Comparison of ENCODE assay signal across 1 cellular context in the genomic region with DNA sequence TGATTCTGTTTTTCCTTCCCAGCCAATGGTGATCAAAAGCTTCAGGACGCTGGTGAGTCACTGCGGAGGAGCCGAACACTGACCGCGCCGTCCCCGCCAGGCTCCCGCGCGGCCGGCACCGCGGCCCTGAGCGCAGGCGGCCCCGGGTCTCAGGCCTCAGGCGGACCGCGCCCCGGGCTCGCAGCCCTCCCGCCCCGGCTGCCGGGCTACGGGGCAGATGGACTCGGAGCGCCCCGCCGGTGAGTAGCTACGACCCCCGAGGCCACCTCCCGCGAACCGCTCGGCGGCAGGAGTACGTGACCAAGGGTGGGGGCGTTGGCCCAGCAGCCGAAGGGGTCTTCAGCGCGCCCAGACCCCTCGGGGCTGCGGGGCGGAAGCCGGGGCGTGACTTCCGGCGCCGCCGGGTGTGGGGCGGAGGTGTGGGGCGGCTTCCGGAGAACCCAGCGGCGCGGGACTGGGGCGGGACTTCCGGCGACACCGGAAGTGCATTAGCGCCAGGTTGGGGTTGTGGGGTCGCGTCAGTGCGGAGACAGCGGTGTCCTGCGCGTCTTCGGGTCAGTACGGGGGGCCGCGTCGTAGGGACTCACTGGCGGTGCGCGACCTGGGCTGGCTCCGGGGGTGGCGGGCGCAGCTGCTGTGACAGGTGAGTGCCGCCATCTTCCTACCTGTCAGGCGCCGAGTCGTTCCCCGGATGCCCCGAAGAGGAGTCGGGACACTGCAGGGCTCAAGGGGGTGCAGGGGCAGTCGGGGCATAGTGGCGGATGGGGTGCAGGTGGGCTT.
TF ChIP-seq lines count a peak whose summit lies in the region.

A gene with protein sequence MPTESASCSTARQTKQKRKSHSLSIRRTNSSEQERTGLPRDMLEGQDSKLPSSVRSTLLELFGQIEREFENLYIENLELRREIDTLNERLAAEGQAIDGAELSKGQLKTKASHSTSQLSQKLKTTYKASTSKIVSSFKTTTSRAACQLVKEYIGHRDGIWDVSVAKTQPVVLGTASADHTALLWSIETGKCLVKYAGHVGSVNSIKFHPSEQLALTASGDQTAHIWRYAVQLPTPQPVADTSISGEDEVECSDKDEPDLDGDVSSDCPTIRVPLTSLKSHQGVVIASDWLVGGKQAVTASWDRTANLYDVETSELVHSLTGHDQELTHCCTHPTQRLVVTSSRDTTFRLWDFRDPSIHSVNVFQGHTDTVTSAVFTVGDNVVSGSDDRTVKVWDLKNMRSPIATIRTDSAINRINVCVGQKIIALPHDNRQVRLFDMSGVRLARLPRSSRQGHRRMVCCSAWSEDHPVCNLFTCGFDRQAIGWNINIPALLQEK (plus strand): TSS at position 60 of the 780 bp plus-strand sequence. CDS start 15,771 bp downstream, outside the sequence.

TF ChIP-seq in HepG2, 621 proteins besides CTCF, POLR2A, EP300 and RAD21 (continued from another document and continues in another):
- peak; percentile 92 for TF ChIP-seq ZNF552 (CRISPR knock-in tag; IDR thresholded peaks at IDR 0.05; ENCODE audit: borderline replicate concordance)
- TF ChIP-seq, protein P1, sequence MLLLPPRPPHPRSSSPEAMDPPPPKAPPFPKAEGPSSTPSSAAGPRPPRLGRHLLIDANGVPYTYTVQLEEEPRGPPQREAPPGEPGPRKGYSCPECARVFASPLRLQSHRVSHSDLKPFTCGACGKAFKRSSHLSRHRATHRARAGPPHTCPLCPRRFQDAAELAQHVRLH (CRISPR knock-in tag; IDR thresholded peaks at IDR 0.05; ENCODE audit: borderline replicate concordance, low read depth) = 0 out of 2 replicates have a peak, but pooled peaks have one; percentile 34
- TF ChIP-seq ZMAT3 (CRISPR knock-in tag; conservative IDR thresholded peaks at IDR 0.05) = peak; percentile 81; the same call in 1 of the 2 replicates
- TF ChIP-seq, protein P2, sequence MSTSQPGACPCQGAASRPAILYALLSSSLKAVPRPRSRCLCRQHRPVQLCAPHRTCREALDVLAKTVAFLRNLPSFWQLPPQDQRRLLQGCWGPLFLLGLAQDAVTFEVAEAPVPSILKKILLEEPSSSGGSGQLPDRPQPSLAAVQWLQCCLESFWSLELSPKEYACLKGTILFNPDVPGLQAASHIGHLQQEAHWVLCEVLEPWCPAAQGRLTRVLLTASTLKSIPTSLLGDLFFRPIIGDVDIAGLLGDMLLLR (CRISPR knock-in tag; IDR thresholded peaks at IDR 0.05) = 0 out of 2 replicates have a peak, but pooled peaks have one; percentile 7
- peak; percentile 94 for TF ChIP-seq UBTF (CRISPR knock-in tag; IDR thresholded peaks at IDR 0.05)
- peak; percentile 90 for TF ChIP-seq HOXA5 (CRISPR knock-in tag; IDR thresholded peaks at IDR 0.05)
- TF ChIP-seq ZFP62 (CRISPR knock-in tag; IDR thresholded peaks at IDR 0.05) = no peak
- no peak for TF ChIP-seq LRRFIP1 (CRISPR knock-in tag; conservative IDR thresholded peaks at IDR 0.05)
- no peak; the same call in 1 of the 2 replicates for TF ChIP-seq FOXO1 (CRISPR knock-in tag; IDR thresholded peaks at IDR 0.05)
- TF ChIP-seq RCOR2 (CRISPR knock-in tag; IDR thresholded peaks at IDR 0.05) = no peak
- TF ChIP-seq IRF1 (CRISPR knock-in tag; IDR thresholded peaks at IDR 0.05; ENCODE audit: low read depth) = no peak
- TF ChIP-seq ZNF207 (IDR thresholded peaks at IDR 0.05; ENCODE audit: borderline replicate concordance) = no peak
- TF ChIP-seq NFE2L1 (CRISPR knock-in tag; IDR thresholded peaks at IDR 0.05; ENCODE audit: borderline replicate concordance) = no peak
- peak; percentile 75; the same call in 1 of the 2 replicates for TF ChIP-seq ZMYM4 (CRISPR knock-in tag; IDR thresholded peaks at IDR 0.05)
- no peak for TF ChIP-seq SMC3 (IDR thresholded peaks at IDR 0.05; ENCODE audit: low read length)
- peak; percentile 2; the same call in 1 of the 2 replicates for TF ChIP-seq ARHGAP35 (CRISPR knock-in tag; IDR thresholded peaks at IDR 0.05; ENCODE audit: borderline replicate concordance)
- TF ChIP-seq ZNF615 (CRISPR knock-in tag; IDR thresholded peaks at IDR 0.05; ENCODE audit: borderline replicate concordance) = no peak
- TF ChIP-seq HOXA9 (CRISPR knock-in tag; IDR thresholded peaks at IDR 0.05; ENCODE audit: borderline replicate concordance) = peak; percentile 67; the same call in 1 of the 2 replicates
- TF ChIP-seq HNF1B (CRISPR knock-in tag; IDR thresholded peaks at IDR 0.05) = 0 out of 2 replicates have a peak, but pooled peaks have one; percentile 12
- no peak for TF ChIP-seq ATAD3A (CRISPR knock-in tag; IDR thresholded peaks at IDR 0.05)
- no peak for TF ChIP-seq PHB2 (IDR thresholded peaks at IDR 0.05; ENCODE audit: partially characterized antibody)
- TF ChIP-seq ZNF562 (CRISPR knock-in tag; IDR thresholded peaks at IDR 0.05; ENCODE audit: borderline replicate concordance) = no peak
- peak; percentile 82 for TF ChIP-seq KDM5A (IDR thresholded peaks at IDR 0.05; ENCODE audit: borderline replicate concordance, low read length)
- no peak for TF ChIP-seq ZNF121 (CRISPR knock-in tag; IDR thresholded peaks at IDR 0.05)
- TF ChIP-seq MYPOP (CRISPR knock-in tag; IDR thresholded peaks at IDR 0.05) = peak; percentile 88
- peak; percentile 46; the same call in 1 of the 2 replicates for TF ChIP-seq ZBTB25 (CRISPR knock-in tag; IDR thresholded peaks at IDR 0.05)
- TF ChIP-seq ZNF44 (CRISPR knock-in tag; IDR thresholded peaks at IDR 0.05) = 0 out of 2 replicates have a peak, but pooled peaks have one; percentile 29
- TF ChIP-seq ZNF414 (CRISPR knock-in tag; IDR thresholded peaks at IDR 0.05) = no peak
- no peak for TF ChIP-seq ZNF20 (CRISPR knock-in tag; IDR thresholded peaks at IDR 0.05)
- no peak for TF ChIP-seq U2AF2 (IDR thresholded peaks at IDR 0.05; ENCODE audit: low read depth, low read length)
- TF ChIP-seq NFAT5 (CRISPR knock-in tag; IDR thresholded peaks at IDR 0.05) = no peak
- 0 out of 2 replicates have a peak, but pooled peaks have one; percentile 20 for TF ChIP-seq ZBTB38 (CRISPR knock-in tag; IDR thresholded peaks at IDR 0.05)
